Comparison of ENCODE assay signal across 33 cellular contexts in the genomic region with DNA sequence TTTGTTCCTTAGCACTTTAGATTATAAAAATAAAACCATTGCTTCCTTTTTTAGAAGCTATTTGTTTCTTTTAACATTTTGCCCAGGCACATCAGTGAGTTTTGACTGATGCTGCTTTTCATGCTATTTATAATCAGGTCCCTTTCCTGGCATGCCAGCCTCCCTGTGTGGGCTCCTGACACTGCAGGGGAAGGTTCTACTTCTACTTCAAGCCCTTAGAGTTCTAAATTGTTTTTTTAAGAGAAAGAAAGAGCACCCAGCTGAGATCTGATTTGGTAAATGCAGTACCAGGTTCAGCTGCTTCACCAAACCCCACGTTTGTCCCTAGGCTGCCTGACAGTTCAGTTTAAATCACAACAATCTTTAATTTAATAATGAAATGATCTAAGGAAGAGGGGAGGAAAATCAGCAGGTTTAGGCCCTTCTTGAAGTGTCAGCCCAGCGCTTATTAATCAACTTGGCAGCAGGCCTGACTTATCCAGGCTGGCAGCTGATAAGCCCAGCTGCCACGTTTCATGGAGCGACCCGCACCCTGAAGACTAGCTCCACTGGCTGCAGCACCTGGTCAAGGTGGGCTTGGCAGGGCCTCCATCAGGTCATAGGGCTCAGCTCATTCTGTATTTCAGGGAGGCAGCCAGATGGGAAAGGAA. TPM values are rescaled to one million over a fixed set of nuclear protein-coding genes. Genes with fewer than 3 reads are reported as not detected.
A peak's percentile ranks its signal among the peaks of the same experiment; 100 is the strongest.
DNase-seq lines count a peak whose midpoint lies in the region; ATAC-seq, FAIRE-seq and TF ChIP-seq lines count a peak whose summit lies in the region.
"Had no signal": no experiment of that assay in that cellular context is flagged by ENCODE, and none has a peak within 500 bp of the region (broad histone marks: within the 10 kb centered on the region; RNA-seq: fewer than 3 reads in every experiment).

No MANE protein-coding gene starts in this region.

- H3K4me1 Mint-ChIP-seq in memory B cell, result no peaks in the 10 kb centered on the region
- no peaks in the 10 kb centered on the region for H3K4me1 Mint-ChIP-seq in CD4-positive, alpha-beta memory T cell
- H3K4me1 Mint-ChIP-seq: activated CD4-positive, alpha-beta T cell treated with anti-CD3 and anti-CD28 coated beads, Interleukin-2, amount 10 ng/mL, durations not matched to agents 24 days and 14 days; CD8-positive, alpha-beta memory T cell; nephron progenitor cell had no signal

- no peak overlapping the region for H3K4me3 ChIP-seq in cardiac muscle cell
- no peak overlapping the region for H3K4me3 ChIP-seq in heart right ventricle
- no peak overlapping the region for H3K4me3 ChIP-seq in K562
- no peak overlapping the region for H3K4me3 ChIP-seq in CD4-positive, alpha-beta memory T cell (ENCODE audit: low read length in 2 of 2)
- no peak overlapping the region for H3K4me3 ChIP-seq in suprapubic skin
- H3K4me3 ChIP-seq: A549, adrenal gland, sigmoid colon, tibial artery had no signal

- WGBS in heart right ventricle, 2 donors, result 62 to 68% methylated on average over 5 of the region's 5 CpGs
- WGBS in K562 (ENCODE audit: insufficient coverage, low coverage, missing lambda C conversion rate), result 7% methylated on average over 3 of the region's 5 CpGs
- WGBS in suprapubic skin, result 64% methylated on average over 5 of the region's 5 CpGs

- H3K9me3 ChIP-seq in cardiac muscle cell (ENCODE audit: low read depth), result no peaks in the 10 kb centered on the region
- no peaks in the 10 kb centered on the region for H3K9me3 ChIP-seq in heart right ventricle
- no peaks in the 10 kb centered on the region for H3K9me3 ChIP-seq in K562 (replicated peaks; ENCODE audit: control insufficient read depth, insufficient read depth, low read depth, low read length)
- H3K9me3 ChIP-seq in CD4-positive, alpha-beta memory T cell (ENCODE audit: control insufficient read depth in 1 of 2, low read length in 2 of 2), result no peaks in the 10 kb centered on the region
- H3K9me3 ChIP-seq in suprapubic skin, result no peaks in the 10 kb centered on the region
- H3K9me3 ChIP-seq: A549, adrenal gland, sigmoid colon, tibial artery had no signal

- in situ Hi-C loops in K562 (cut with MboI), result no loop called here

- no peak for TF ChIP-seq POLR2A in K562 (conservative IDR thresholded peaks at IDR 0.05)
- TF ChIP-seq POLR2A in suprapubic skin (IDR thresholded peaks at IDR 0.05), result no peak
- no peak for TF ChIP-seq POLR2A in GM18505 (IDR thresholded peaks at IDR 0.05; ENCODE audit: borderline replicate concordance, extremely low read depth, insufficient read depth, insufficient read length)

- H3K9ac ChIP-seq in K562 (ENCODE audit: insufficient read depth in 1 of 2, low read depth in 2 of 2, low read length in 2 of 2), result 0 out of 4 replicates have a peak overlapping the region, but pooled peaks of 1 of the 2 experiments have one; percentile 26

- peak overlapping the region; percentile 4 for H3K27ac Mint-ChIP-seq in memory B cell
- no peak overlapping the region for H3K27ac Mint-ChIP-seq in CD4-positive, alpha-beta memory T cell
- H3K27ac Mint-ChIP-seq: activated CD4-positive, alpha-beta T cell treated with anti-CD3 and anti-CD28 coated beads, Interleukin-2, amount 10 ng/mL, durations not matched to agents 24 days and 14 days; nephron progenitor cell; progenitor cell of endocrine pancreas; stimulated activated naive B cell treated with anti-CD40 and anti-IgM and Interleukin-4, amounts not matched to agents 10 μg/mL and 1 μg/mL and 100 μg/mL, for 72 hours; T-helper 2 cell treated with Interferon-gamma antibody and Interleukin-4, amounts not matched to agents 5 μg/mL and 100 μg/mL, for 36 hours had no signal

- no peak for TF ChIP-seq RAD21 in K562 (CRISPR knock-in tag; conservative IDR thresholded peaks at IDR 0.05 in 1 of 2, IDR thresholded peaks at IDR 0.05 in 1 of 2)

- CTCF ChIA-PET in K562 (lab: Yijun Ruan, JAX; ENCODE audit: low intra/inter-chr PET ratio), result no interaction called here
- CTCF ChIA-PET in CD4-positive, alpha-beta memory T cell (lab: Charles Lee; ENCODE audit: partially characterized antibody), result interaction anchor here (1.6 kb wide), 1 partner anchor 142 kb away, joined by 3 read pairs; no protein-coding TSS in a partner anchor

- H3K27ac ChIP-seq in cardiac muscle cell, result peak overlapping the region; percentile 82
- no peak overlapping the region for H3K27ac ChIP-seq in heart right ventricle
- H3K27ac ChIP-seq in K562 (ENCODE audit: extremely low read depth, low read depth, low read length), result no peak overlapping the region
- no peak overlapping the region for H3K27ac ChIP-seq in CD4-positive, alpha-beta memory T cell (ENCODE audit: low read depth, low read length)
- H3K27ac ChIP-seq in suprapubic skin, result no peak overlapping the region
- H3K27ac ChIP-seq: A549, adrenal gland, brain microvascular endothelial cell, sigmoid colon, tibial artery had no signal

- H3K79me2 ChIP-seq in K562 (ENCODE audit: control insufficient read depth, insufficient read depth, low read length), result no peaks in the 10 kb centered on the region

- H3K36me3 ChIP-seq in cardiac muscle cell, result no peaks in the 10 kb centered on the region
- no peaks in the 10 kb centered on the region for H3K36me3 ChIP-seq in heart right ventricle
- H3K36me3 ChIP-seq in K562 (ENCODE audit: control insufficient read depth, insufficient read depth, low read length), result no peaks in the 10 kb centered on the region
- no peaks in the 10 kb centered on the region for H3K36me3 ChIP-seq in CD4-positive, alpha-beta memory T cell (ENCODE audit: insufficient read depth, low read length)
- H3K36me3 ChIP-seq in suprapubic skin, result no peaks in the 10 kb centered on the region
- H3K36me3 ChIP-seq: adrenal gland, brain microvascular endothelial cell, sigmoid colon, tibial artery had no signal

- no peak overlapping the region for H3K4me3 Mint-ChIP-seq in memory B cell
- H3K4me3 Mint-ChIP-seq in CD4-positive, alpha-beta memory T cell, result no peak overlapping the region
- H3K4me3 Mint-ChIP-seq: activated CD4-positive, alpha-beta T cell treated with anti-CD3 and anti-CD28 coated beads, Interleukin-2, amount 10 ng/mL, durations not matched to agents 24 days and 14 days; CD8-positive, alpha-beta memory T cell; nephron progenitor cell; stimulated activated naive B cell treated with anti-CD40 and anti-IgM and Interleukin-4, amounts not matched to agents 10 μg/mL and 1 μg/mL and 100 μg/mL, for 72 hours; T-helper 2 cell treated with Interferon-gamma antibody and Interleukin-4, amounts not matched to agents 5 μg/mL and 100 μg/mL, for 36 hours had no signal

- no peak overlapping the region for H2AFZ ChIP-seq in K562 (ENCODE audit: low read depth, low read length)

- H4K20me1 ChIP-seq in K562 (replicated peaks; ENCODE audit: control insufficient read depth, insufficient read depth, low read length), result no peaks in the 10 kb centered on the region

- intact Hi-C loops in heart right ventricle (cut with DNase I), result no loop called here
- intact Hi-C loops in K562 (cut with micrococcal nuclease), result no loop called here
- intact Hi-C loops in CD4-positive, alpha-beta memory T cell (cut with micrococcal nuclease), result no loop called here

- DNase-seq in cardiac muscle cell (ENCODE audit: low read depth in 1 of 2, low spot score in 1 of 2) (peak in 1 of 2 donors; percentile 22), heart right ventricle (no peak), K562 (ENCODE audit: extremely low read depth in 1 of 4, low spot score in 3 of 4) (no peak), memory B cell (ENCODE audit: low spot score in 2 of 2) (no peak), suprapubic skin (ENCODE audit: low spot score in 2 of 2) (no peak), NCI-H128 (lab: John Stamatoyannopoulos, UW; ENCODE audit: unreplicated experiment) (no peak)
- DNase-seq in CD4-positive, alpha-beta memory T cell, result no peak
- DNase-seq: activated CD4-positive, alpha-beta T cell treated with anti-CD3 and anti-CD28 coated beads, Interleukin-2, amount 10 ng/mL, durations not matched to agents 24 days and 14 days; activated T-cell treated with anti-CD3 and anti-CD28 coated beads, Interleukin-2, amount 50 U/mL, for 48 hours; brain microvascular endothelial cell; CD8-positive, alpha-beta memory T cell; DMS79; effector memory CD4-positive, alpha-beta T cell; GF-D8; HCEC 1CT; KG1; MM.1S; NCI-H1417; NCI-H510A treated with DMSO at 0.1 percent for 48 hours; nephron progenitor cell; SHP77; sigmoid colon; stimulated activated CD4-positive, alpha-beta T cell treated with anti-CD3 and anti-CD28 coated beads, Interleukin-4, amount 100 ng/mL, for 4 hours; stimulated activated naive B cell treated with anti-CD40 and anti-IgM and Interleukin-4, amounts not matched to agents 10 μg/mL and 1 μg/mL and 100 μg/mL, for 72 hours; tibial artery had no signal

- no peak for FAIRE-seq in K562 (lab: Jason Lieb, UNC)
- FAIRE-seq: A549, colon had no signal

- no peaks in the 10 kb centered on the region for H3K9me1 ChIP-seq in K562 (ENCODE audit: control insufficient read depth, insufficient read depth, low read length)

- POLR2A ChIA-PET in K562 (lab: Yijun Ruan, JAX), result no interaction called here
- POLR2A ChIA-PET in CD4-positive, alpha-beta memory T cell (lab: Charles Lee; ENCODE audit: partially characterized antibody), result no interaction called here

- no TSS peak for BruUV-seq in K562 (replicated peaks; lab: Mats Ljungman, UMichigan)

- no peak for TF ChIP-seq EP300 in K562 (IDR thresholded peaks at IDR 0.05; ENCODE audit: low read length)
- no peak for TF ChIP-seq EP300 in suprapubic skin (IDR thresholded peaks at IDR 0.05)

- ATAC-seq in heart right ventricle (no peak), K562 (no peak), memory B cell (ENCODE audit: low read depth) (no peak), GM18505 (IDR thresholded peaks at IDR 0.05; ENCODE audit: unreplicated experiment) (no peak)
- ATAC-seq: A549; Panc1; stimulated activated naive B cell treated with anti-CD40 and anti-IgM and Interleukin-4, amounts not matched to agents 10 μg/mL and 1 μg/mL and 100 μg/mL, for 72 hours had no signal

- H3K36me3 Mint-ChIP-seq in memory B cell, result peaks cover 2% of the 10 kb centered on the region
- H3K36me3 Mint-ChIP-seq in CD4-positive, alpha-beta memory T cell, result peaks cover 1 to 4% of the 10 kb centered on the region in 2 donors
- H3K36me3 Mint-ChIP-seq: stimulated activated naive B cell treated with anti-CD40 and anti-IgM and Interleukin-4, amounts not matched to agents 10 μg/mL and 1 μg/mL and 100 μg/mL, for 72 hours had no signal

- H3K9me3 Mint-ChIP-seq in memory B cell, result no peaks in the 10 kb centered on the region
- peaks cover 0 to 3% (median 0%) of the 10 kb centered on the region in 8 donors for H3K9me3 Mint-ChIP-seq in CD4-positive, alpha-beta memory T cell
- H3K9me3 Mint-ChIP-seq: activated CD4-positive, alpha-beta T cell treated with anti-CD3 and anti-CD28 coated beads, Interleukin-2, amount 10 ng/mL, durations not matched to agents 24 days and 14 days; CD8-positive, alpha-beta memory T cell; nephron progenitor cell; T-helper 2 cell treated with Interferon-gamma antibody and Interleukin-4, amounts not matched to agents 5 μg/mL and 100 μg/mL, for 36 hours had no signal

- H3K27me3 ChIP-seq in cardiac muscle cell (no peaks in the 10 kb centered on the region), heart right ventricle (no peaks in the 10 kb centered on the region), K562 (ENCODE audit: control insufficient read depth in 2 of 2, insufficient read depth in 2 of 2, low read length in 2 of 2) (no peaks in the 10 kb centered on the region), suprapubic skin (no peaks in the 10 kb centered on the region)
- H3K27me3 ChIP-seq in CD4-positive, alpha-beta memory T cell (ENCODE audit: insufficient read depth, low read length), result no peaks in the 10 kb centered on the region
- H3K27me3 ChIP-seq: adrenal gland, brain microvascular endothelial cell, sigmoid colon, tibial artery had no signal

- H3K4me1 ChIP-seq in cardiac muscle cell (ENCODE audit: low read depth) (peaks cover 17% of the 10 kb centered on the region), heart right ventricle (peaks cover 0 to 8% (median 0%) of the 10 kb centered on the region in 9 donors), K562 (replicated peaks in 1 of 2; ENCODE audit: control insufficient read depth in 2 of 2, insufficient read depth in 2 of 2, low read length in 2 of 2) (no peaks in the 10 kb centered on the region; a peak in 1 of 5 replicates), suprapubic skin (no peaks in the 10 kb centered on the region)
- no peaks in the 10 kb centered on the region for H3K4me1 ChIP-seq in CD4-positive, alpha-beta memory T cell (ENCODE audit: insufficient read depth, low read length)
- H3K4me1 ChIP-seq: A549, sigmoid colon, tibial artery had no signal

- peaks cover 1% of the 10 kb centered on the region for H3K27me3 Mint-ChIP-seq in memory B cell
- H3K27me3 Mint-ChIP-seq in CD4-positive, alpha-beta memory T cell, result no peaks in the 10 kb centered on the region
- H3K27me3 Mint-ChIP-seq: activated CD4-positive, alpha-beta T cell treated with anti-CD3 and anti-CD28 coated beads, Interleukin-2, amount 10 ng/mL, durations not matched to agents 24 days and 14 days; CD8-positive, alpha-beta memory T cell; progenitor cell of endocrine pancreas had no signal

- TF ChIP-seq CTCF in cardiac muscle cell (IDR thresholded peaks at IDR 0.05; ENCODE audit: low read depth, low read length) (no peak), heart right ventricle (IDR thresholded peaks at IDR 0.05) (no peak), K562 (IDR thresholded peaks at IDR 0.05 in 2 of 3, conservative IDR thresholded peaks at IDR 0.05 in 1 of 3; ENCODE audit: insufficient read depth in 2 of 3, low read depth in 1 of 3, low read length in 3 of 3) (no peak), suprapubic skin (IDR thresholded peaks at IDR 0.05) (no peak)

- no peak overlapping the region for H3K4me2 ChIP-seq in K562 (ENCODE audit: insufficient read depth, low read length)
- H3K4me2 ChIP-seq: A549 had no signal

RNA-seq across cellular contexts. Expression of gene HGD, which starts 29.0 kb away (rescaled TPM):
- total RNA-seq in cardiac muscle cell (0.39 TPM in 1 of 2 replicates, not detected in the other), heart right ventricle (1 to 10 TPM in 1 of 10 donors, not detected in 9; 1.2 TPM), K562 (2014; rRNA removed) (not detected in 2 replicates), K562 (2014; rRNA removed; fragmentation: Illumina TruSeq; extraction: Trizol) (0.25 TPM in 1 of 2 replicates, not detected in the other), K562 (2015; rRNA removed; fragmentation: Illumina TruSeq; extraction: Trizol) (not detected in 2 replicates), K562 (2021) (0.51 TPM in 1 of 2 replicates, not detected in the other), suprapubic skin (1 to 10 TPM in 3 of 4 donors, not detected in 1; 1.7 to 5.1 (median 2.1) TPM)
- polyA plus RNA-seq in cardiac muscle cell (not detected in 2 replicates), heart right ventricle (under 1 TPM in 1 of 2 donors, not detected in 1; 0.12 TPM), K562 (2011; rRNA removed) (0.17 and 0.30 TPM in 2 replicates), K562 (2014; fragmentation: Illumina TruSeq; extraction: Trizol) (0.09 TPM in 1 of 2 replicates, not detected in the other), K562 (2014; fragmentation: Nextera tagmentation; extraction: Ambion mirVana) (under 1 TPM; 0.08 to 0.21 TPM), K562 (2014; rRNA removed) (0.09 TPM in 1 of 2 replicates, not detected in the other)
- total RNA-seq in K562 (2011; cell fraction: chromatin; rRNA removed; ENCODE audit: low replicate concordance), result not detected in 2 replicates
- total RNA-seq in K562 (2011; cell fraction: nucleolus; rRNA removed), result not detected in 2 replicates
- not detected in 2 replicates for total RNA-seq in K562 (2011; cell fraction: nucleoplasm; rRNA removed)
- polyA plus RNA-seq in K562 (2011; cell fraction: cytosol; rRNA removed), result 0.09 and 0.87 TPM in 2 replicates
- 0.37 and 0.38 TPM in 2 replicates for polyA plus RNA-seq in K562 (2011; cell fraction: nucleus; rRNA removed)
- 0.22 and 0.42 TPM in 2 replicates for polyA plus RNA-seq in K562 (2012)
- 0.24 and 0.53 TPM in 2 replicates for polyA minus RNA-seq in K562 (2011; rRNA and poly(A)+ RNA removed)
- not detected in 2 replicates for polyA minus RNA-seq in K562 (2011; cell fraction: cytosol; rRNA and poly(A)+ RNA removed)
- polyA minus RNA-seq in K562 (2011; cell fraction: nucleus; rRNA and poly(A)+ RNA removed), result 0.40 TPM in 1 of 2 replicates, not detected in the other
- total RNA-seq in CD4-positive, alpha-beta memory T cell, result 1 to 10 TPM; 2.6 to 3.0 TPM
- not detected for polyA plus RNA-seq in CD4-positive, alpha-beta memory T cell
- total RNA-seq: HT1080 had no signal
- polyA plus RNA-seq: CD8-positive, alpha-beta memory T cell had no signal

RNA-seq across cellular contexts. Expression of gene NDUFB4, which starts 56.9 kb away (rescaled TPM):
- total RNA-seq in cardiac muscle cell (67.0 and 133 TPM in 2 replicates), heart right ventricle (100 to 1,000 TPM; 347 to 581 (median 535) TPM), K562 (2014; rRNA removed) (140 and 146 TPM in 2 replicates), K562 (2014; rRNA removed; fragmentation: Illumina TruSeq; extraction: Trizol) (132 and 195 TPM in 2 replicates), K562 (2015; rRNA removed; fragmentation: Illumina TruSeq; extraction: Trizol) (312 and 351 TPM in 2 replicates), K562 (2021) (125 and 129 TPM in 2 replicates), suprapubic skin (100 to 1,000 TPM in 3 of 4 donors, 10 to 100 TPM in 1; 95.8 to 162 (median 148) TPM)
- polyA plus RNA-seq in cardiac muscle cell (396 and 420 TPM in 2 replicates), heart right ventricle (100 to 1,000 TPM; 527 to 567 TPM), K562 (2011; rRNA removed) (124 and 135 TPM in 2 replicates), K562 (2014; fragmentation: Illumina TruSeq; extraction: Trizol) (210 and 237 TPM in 2 replicates), K562 (2014; fragmentation: Nextera tagmentation; extraction: Ambion mirVana) (100 to 1,000 TPM; 560 to 670 TPM), K562 (2014; rRNA removed) (227 and 285 TPM in 2 replicates)
- total RNA-seq in K562 (2011; cell fraction: chromatin; rRNA removed; ENCODE audit: low replicate concordance), result 19.3 and 23.3 TPM in 2 replicates
- total RNA-seq in K562 (2011; cell fraction: nucleolus; rRNA removed), result 30.1 and 30.4 TPM in 2 replicates
- 35.7 and 56.3 TPM in 2 replicates for total RNA-seq in K562 (2011; cell fraction: nucleoplasm; rRNA removed)
- polyA plus RNA-seq in K562 (2011; cell fraction: cytosol; rRNA removed), result 263 and 300 TPM in 2 replicates
- 86.7 and 94.9 TPM in 2 replicates for polyA plus RNA-seq in K562 (2011; cell fraction: nucleus; rRNA removed)
- 185 and 189 TPM in 2 replicates for polyA plus RNA-seq in K562 (2012)
- 69.5 and 81.5 TPM in 2 replicates for polyA minus RNA-seq in K562 (2011; rRNA and poly(A)+ RNA removed)
- polyA minus RNA-seq in K562 (2011; cell fraction: cytosol; rRNA and poly(A)+ RNA removed), result 78.5 and 124 TPM in 2 replicates
- 28.1 and 49.5 TPM in 2 replicates for polyA minus RNA-seq in K562 (2011; cell fraction: nucleus; rRNA and poly(A)+ RNA removed)
- total RNA-seq in CD4-positive, alpha-beta memory T cell, result 10 to 100 TPM; 82.1 to 82.8 TPM
- 100 to 1,000 TPM; 243 to 257 TPM for polyA plus RNA-seq in CD4-positive, alpha-beta memory T cell
